In genomic region chr17:46013502-46014165, GRCh38 we compare ENCODE assay signal across 14 cellular contexts. TPM values are rescaled to one million over a fixed set of nuclear protein-coding genes. Genes with fewer than 3 reads are reported as not detected.
DNase-seq lines count a peak whose midpoint lies in the region; ATAC-seq and TF ChIP-seq lines count a peak whose summit lies in the region.
"Had no signal": no experiment of that assay in that cellular context is flagged by ENCODE, and none has a peak within 500 bp of the region (broad histone marks: within the 10 kb centered on the region; RNA-seq: fewer than 3 reads in every experiment).

No MANE protein-coding gene starts in this region.

- DNase-seq in ELR (ENCODE audit: low read depth) (peak; percentile 37), NT2/D1 (ENCODE audit: low read depth, low spot score) (no peak), fibroblast of pulmonary artery (ENCODE audit: low read depth) (peak; percentile 25), retina (peak; percentile 67), GDM1 (lab: John Stamatoyannopoulos, UW) (no peak), A172 (ENCODE audit: low spot score) (no peak)
- DNase-seq: activated CD4-positive, alpha-beta T cell treated with anti-CD3 and anti-CD28 coated beads, Interleukin-2, amount 10 ng/mL, durations not matched to agents 7 days and 5 days; activated effector memory CD4-positive, alpha-beta T cell treated with Interleukin-2 at 50 U/mL for 16 hours; Caco-2; MM.1S; NCI-H2227 treated with DMSO at 0.1 percent for 48 hours had no signal

- no peaks in the 10 kb centered on the region for H3K9me3 ChIP-seq in NT2/D1 (ENCODE audit: insufficient read depth, low read length)
- H3K9me3 ChIP-seq: Caco-2, mucosa of descending colon had no signal

- H3K4me3 ChIP-seq in NT2/D1 (ENCODE audit: insufficient read length, low read depth) (no peak overlapping the region), fibroblast of pulmonary artery (replicated peaks; ENCODE audit: low read depth, low read length) (no peak overlapping the region)
- H3K4me3 ChIP-seq: mucosa of descending colon had no signal

- H3K27me3 ChIP-seq in NT2/D1 (ENCODE audit: insufficient read depth, insufficient read length): no peaks in the 10 kb centered on the region

- no peaks in the 10 kb centered on the region for H3K36me3 ChIP-seq in NT2/D1 (ENCODE audit: insufficient read depth, insufficient read length, low read length)

- no peak for TF ChIP-seq CTCF in fibroblast of pulmonary artery (IDR thresholded peaks at IDR 0.05; ENCODE audit: low read length, missing control alignments)

- H3K9ac ChIP-seq in NT2/D1 (ENCODE audit: insufficient read length, low read depth): peak overlapping the region; percentile 5

- peaks cover 20% of the 10 kb centered on the region for H3K4me1 ChIP-seq in NT2/D1 (ENCODE audit: insufficient read depth, insufficient read length)
- H3K4me1 ChIP-seq: Caco-2 had no signal

- no peak for ATAC-seq in GM21367 (IDR thresholded peaks at IDR 0.05; ENCODE audit: unreplicated experiment)
- ATAC-seq: mucosa of descending colon, Panc1 had no signal

RNA-seq across cellular contexts. Expression of gene STH, which starts 14.6 kb away (rescaled TPM):
- not detected in 2 replicates for total RNA-seq in A172 (2014; rRNA removed; shearing (Covaris generic))
- total RNA-seq: activated CD4-positive, alpha-beta T cell treated with anti-CD3 and anti-CD28 coated beads, Interleukin-2, amount 10 ng/mL, durations not matched to agents 7 days and 5 days; Caco-2; mucosa of descending colon had no signal

Comparison
In these comparisons a context has a peak if more than half of its experiments do, and no peak if none do; other contexts are left out.
1. DNase-seq: peak in ELR (single experiment), fibroblast of pulmonary artery (single experiment) and retina (single experiment); none in NT2/D1 (single experiment), GDM1 (single experiment) and A172 (single experiment).